In genomic region chr2:18356676-18357075, GRCh38 we compare ENCODE assay signal across 22 cellular contexts.
A peak's percentile ranks its signal among the peaks of the same experiment; 100 is the strongest.
DNase-seq lines count a peak whose midpoint lies in the region; ATAC-seq and TF ChIP-seq lines count a peak whose summit lies in the region.
"Had no signal": no experiment of that assay in that cellular context is flagged by ENCODE, and none has a peak within 500 bp of the region (broad histone marks: within the 10 kb centered on the region; RNA-seq: fewer than 3 reads in every experiment).

No MANE protein-coding gene starts in this region.

- peak overlapping the region; percentile 23 to 33; a peak in 1 of 4 replicates for H4K8ac ChIP-seq in IMR-90 (ENCODE audit: low read depth in 2 of 2, low read length in 2 of 2)
- no peak overlapping the region for H4K8ac ChIP-seq in neuronal stem cell (ENCODE audit: low read depth, low read length)

- peaks cover 14% of the 10 kb centered on the region for H3K9me1 ChIP-seq in IMR-90 (ENCODE audit: insufficient read depth, low read length)

- H4K91ac ChIP-seq in IMR-90 (ENCODE audit: insufficient read depth, low read depth, low read length) (peak overlapping the region; percentile 61; the same call in 1 of the 2 replicates), neuronal stem cell (ENCODE audit: low read depth, low read length, poor library complexity) (no peak overlapping the region)

- no peak for TF ChIP-seq EP300 in transverse colon (IDR thresholded peaks at IDR 0.05; ENCODE audit: low read depth)

- H3K9me3 Mint-ChIP-seq in activated CD8-positive, alpha-beta T cell treated with anti-CD3 and anti-CD28 coated beads for 36 hours: no peaks in the 10 kb centered on the region
- H3K9me3 Mint-ChIP-seq: H9; naive thymus-derived CD4-positive, alpha-beta T cell had no signal

- no peak overlapping the region for H2AK9ac ChIP-seq in IMR-90 (replicated peaks; ENCODE audit: low read depth, low read length, poor library complexity)

- peak; percentile 12 for DNase-seq in AG10803 (ENCODE audit: low read depth)
- peak; percentile 72 for DNase-seq in IMR-90
- peak; percentile 23 for DNase-seq in mammary epithelial cell
- peak; percentile 20 for DNase-seq in kidney glomerular epithelial cell (lab: John Stamatoyannopoulos, UW)
- no peak for DNase-seq in transverse colon
- no peak for DNase-seq in activated CD8-positive, alpha-beta T cell treated with anti-CD3 and anti-CD28 coated beads for 36 hours
- DNase-seq in NCI-H2196 treated with DMSO at 0.1 percent for 48 hours (lab: John Stamatoyannopoulos, UW; ENCODE audit: unreplicated experiment): no peak
- no peak for DNase-seq in neuronal stem cell (ENCODE audit: low spot score)
- DNase-seq: activated gamma-delta T cell; H9; Kasumi-1; lower lobe of right lung; naive thymus-derived CD4-positive, alpha-beta T cell; NCI-H1417 treated with DMSO at 0.1 percent for 48 hours; NCI-H2171 treated with DMSO at 0.1 percent for 48 hours; posterior cingulate gyrus; SHP77; small intestine; stimulated activated CD4-positive, alpha-beta T cell treated with anti-CD3 and anti-CD28 coated beads, Interleukin-4, amount 100 ng/mL, for 4 hours; stimulated activated CD8-positive, alpha-beta memory T cell treated with anti-CD3 and anti-CD28 coated beads, Interleukin-4, amount 100 ng/mL, for 48 hours; T-helper 17 cell had no signal

- POLR2A ChIA-PET in IMR-90 (lab: Charles Lee; ENCODE audit: unreplicated experiment): no interaction called here
- POLR2A ChIA-PET in activated CD8-positive, alpha-beta T cell treated with anti-CD3 and anti-CD28 coated beads for 36 hours (lab: Charles Lee): interaction anchor here (0.6 kb wide), 1 partner anchor 16 kb away, joined by 3 read pairs; no protein-coding TSS in a partner anchor

- no peak overlapping the region for H2AK5ac ChIP-seq in IMR-90 (ENCODE audit: low read depth, low read length)
- H2AK5ac ChIP-seq in neuronal stem cell (ENCODE audit: low read depth, low read length): no peak overlapping the region

- H3K27me3 Mint-ChIP-seq in activated CD8-positive, alpha-beta T cell treated with anti-CD3 and anti-CD28 coated beads for 36 hours: peaks cover 2% of the 10 kb centered on the region

- no CpG with 5 or more reads among the region's 2 CpGs for WGBS in IMR-90 (ENCODE audit: extremely low coverage in 2 of 2, insufficient read length in 1 of 2), 2 experiments
- 67% methylated on average over 2 of the region's 2 CpGs for WGBS in mammary epithelial cell (ENCODE audit: low coverage, missing lambda C conversion rate)
- WGBS in transverse colon (ENCODE audit: low coverage in 1 of 2), 2 donors: 41 to 69% methylated on average over 2 of the region's 2 CpGs
- no CpG with 5 or more reads among the region's 2 CpGs for WGBS in neuronal stem cell (ENCODE audit: extremely low coverage in 2 of 2, insufficient read length in 2 of 2, insufficient replicate concordance in 1 of 2), 2 donors

- no TSS peak for BruUV-seq in IMR-90 (replicated peaks; lab: Mats Ljungman, UMichigan)
- BruUV-seq in mammary epithelial cell (replicated peaks; lab: Mats Ljungman, UMichigan): no TSS peak

- H3K9me3 ChIP-seq in IMR-90 (ENCODE audit: control insufficient read depth, insufficient read depth, low read length) (no peaks in the 10 kb centered on the region), mammary epithelial cell (replicated peaks; ENCODE audit: insufficient read depth, low read length) (no peaks in the 10 kb centered on the region), transverse colon (no peaks in the 10 kb centered on the region), neuronal stem cell (replicated peaks in 1 of 2; ENCODE audit: control insufficient read depth in 2 of 2, insufficient read depth in 1 of 2, low read depth in 1 of 2, low read length in 2 of 2) (no peaks in the 10 kb centered on the region)
- H3K9me3 ChIP-seq: lower lobe of right lung had no signal

- TF ChIP-seq POLR2A in IMR-90 (IDR thresholded peaks at IDR 0.05; ENCODE audit: low read depth, low read length) (no peak), transverse colon (IDR thresholded peaks at IDR 0.05) (no peak)

- no peak overlapping the region; the same call in 1 of the 2 replicates for H3K18ac ChIP-seq in IMR-90 (ENCODE audit: low read depth, low read length)
- no peak overlapping the region for H3K18ac ChIP-seq in neuronal stem cell (ENCODE audit: low read length)

- H3K79me2 ChIP-seq in mammary epithelial cell (ENCODE audit: insufficient read depth, low read length): no peaks in the 10 kb centered on the region

- H2BK12ac ChIP-seq in neuronal stem cell (ENCODE audit: low read length): no peak overlapping the region

- no peak overlapping the region for H3K56ac ChIP-seq in IMR-90 (ENCODE audit: extremely low read depth, insufficient read depth, low read length)

- no peaks in the 10 kb centered on the region for H3K36me3 Mint-ChIP-seq in activated CD8-positive, alpha-beta T cell treated with anti-CD3 and anti-CD28 coated beads for 36 hours (ENCODE audit: low read depth)
- H3K36me3 Mint-ChIP-seq: naive thymus-derived CD4-positive, alpha-beta T cell had no signal

- dilution Hi-C loops in IMR-90 (cut with HindIII; ENCODE audit: low sequenced_read_pairs, unreplicated experiment) (no loop called here), mammary epithelial cell (cut with HindIII; ENCODE audit: low sequenced_read_pairs) (no loop called here)

- no peak for TF ChIP-seq RAD21 in IMR-90 (IDR thresholded peaks at IDR 0.05; ENCODE audit: low read length)

- H3K4me3 ChIP-seq in AG10803 (ENCODE audit: low read length) (no peak overlapping the region), IMR-90 (ENCODE audit: insufficient read depth, low read depth, low read length) (no peak overlapping the region), mammary epithelial cell (replicated peaks in 1 of 3; ENCODE audit: insufficient read depth in 1 of 3, low read depth in 2 of 3, low read length in 3 of 3) (no peak overlapping the region), transverse colon (no peak overlapping the region), neuronal stem cell (ENCODE audit: low read length in 2 of 2) (no peak overlapping the region)
- H3K4me3 ChIP-seq: lower lobe of right lung had no signal

- peak overlapping the region; percentile 77; the same call in 1 of the 2 replicates for H3K4ac ChIP-seq in IMR-90 (ENCODE audit: low read depth, low read length)
- H3K4ac ChIP-seq in neuronal stem cell (ENCODE audit: low read length): no peak overlapping the region

- H2BK120ac ChIP-seq in IMR-90 (ENCODE audit: low read depth, low read length) (peak overlapping the region; percentile 73), neuronal stem cell (ENCODE audit: low read depth, low read length) (no peak overlapping the region)

- H3K23ac ChIP-seq in IMR-90 (ENCODE audit: low read depth, low read length) (no peak overlapping the region), neuronal stem cell (ENCODE audit: low read depth, low read length, poor library complexity) (no peak overlapping the region)

- peak overlapping the region; percentile 87 for H2BK20ac ChIP-seq in IMR-90 (ENCODE audit: low read depth, low read length)

- no peak overlapping the region for H3K9ac ChIP-seq in IMR-90 (ENCODE audit: low read depth, low read length)
- H3K9ac ChIP-seq in mammary epithelial cell (ENCODE audit: insufficient read depth, low read length): no peak overlapping the region
- no peak overlapping the region for H3K9ac ChIP-seq in neuronal stem cell (ENCODE audit: low read depth, low read length, poor library complexity)

- H2BK5ac ChIP-seq in IMR-90 (ENCODE audit: low read depth, low read length, poor library complexity, severe bottlenecking) (peak overlapping the region; percentile 45), neuronal stem cell (ENCODE audit: low read length) (no peak overlapping the region)

- no peak overlapping the region for H3K27ac Mint-ChIP-seq in activated CD8-positive, alpha-beta T cell treated with anti-CD3 and anti-CD28 coated beads for 36 hours
- H3K27ac Mint-ChIP-seq: B cell; H9; naive thymus-derived CD4-positive, alpha-beta T cell; T-helper 17 cell had no signal

- TF ChIP-seq CTCF in AG10803 (conservative IDR thresholded peaks at IDR 0.05; ENCODE audit: low read length) (no peak), IMR-90 (conservative IDR thresholded peaks at IDR 0.05; ENCODE audit: low read depth, low read length) (no peak), mammary epithelial cell (conservative IDR thresholded peaks at IDR 0.05 in 1 of 2, IDR thresholded peaks at IDR 0.05 in 1 of 2; ENCODE audit: extremely low read depth in 1 of 2, insufficient read depth in 1 of 2, low read depth in 1 of 2, low read length in 2 of 2) (no peak), transverse colon (IDR thresholded peaks at IDR 0.05) (no peak)
- no peak for TF ChIP-seq CTCF in activated CD8-positive, alpha-beta T cell treated with anti-CD3 and anti-CD28 coated beads for 36 hours (IDR thresholded peaks at IDR 0.05)

- H3K27ac ChIP-seq in IMR-90 (ENCODE audit: insufficient read depth, low read length) (no peak overlapping the region), mammary epithelial cell (ENCODE audit: insufficient read depth, low read depth, low read length) (no peak overlapping the region), transverse colon (no peak overlapping the region), neuronal stem cell (replicated peaks; ENCODE audit: low read length) (no peak overlapping the region)
- H3K27ac ChIP-seq: lower lobe of right lung had no signal

- H2AFZ ChIP-seq in IMR-90 (replicated peaks; ENCODE audit: low read length, poor library complexity) (no peak overlapping the region), mammary epithelial cell (ENCODE audit: low read depth, low read length) (peak overlapping the region; percentile 25), neuronal stem cell (ENCODE audit: low read length) (no peak overlapping the region)

- in situ Hi-C loops in IMR-90 (cut with MboI; ENCODE audit: low sequenced_read_pairs): no loop called here
- in situ Hi-C loops in mammary epithelial cell (cut with MboI; ENCODE audit: low sequenced_read_pairs in 2 of 2): no loop called here
- in situ Hi-C loops in transverse colon (cut with MboI; ENCODE audit: low pct_ligation_motif_present in 1 of 4, low pct_unique_long_range_greater_than_20kb in 1 of 4, low sequenced_read_pairs in 3 of 4): loop anchor here in 2 of 4 donors (25.0 kb wide), 1 partner anchor 494 kb away; no protein-coding TSS in a partner anchor

- H3K36me3 ChIP-seq in IMR-90 (ENCODE audit: control insufficient read depth, insufficient read depth, low read length): no peaks in the 10 kb centered on the region
- H3K36me3 ChIP-seq in mammary epithelial cell (ENCODE audit: insufficient read depth, low read length): no peaks in the 10 kb centered on the region
- no peaks in the 10 kb centered on the region for H3K36me3 ChIP-seq in transverse colon
- H3K36me3 ChIP-seq in neuronal stem cell (replicated peaks in 1 of 2; ENCODE audit: control insufficient read depth in 2 of 2, insufficient read depth in 2 of 2, low read length in 2 of 2): no peaks in the 10 kb centered on the region
- H3K36me3 ChIP-seq: lower lobe of right lung had no signal

- peak overlapping the region; percentile 9; the same call in 1 of the 3 replicates for H2BK15ac ChIP-seq in IMR-90 (ENCODE audit: low read depth, low read length)
- no peak overlapping the region for H2BK15ac ChIP-seq in neuronal stem cell (ENCODE audit: low read length)

- H4K20me1 ChIP-seq in IMR-90 (ENCODE audit: insufficient read depth, low read length): no peaks in the 10 kb centered on the region
- no peaks in the 10 kb centered on the region for H4K20me1 ChIP-seq in mammary epithelial cell (ENCODE audit: insufficient read depth, low read length)

- no peaks in the 10 kb centered on the region for H3K79me1 ChIP-seq in IMR-90 (ENCODE audit: low read depth in 1 of 2, low read length in 2 of 2)
- H3K79me1 ChIP-seq in neuronal stem cell (ENCODE audit: low read depth, low read length): no peaks in the 10 kb centered on the region

- H3K14ac ChIP-seq in IMR-90 (replicated peaks; ENCODE audit: low read depth, low read length) (peak overlapping the region; percentile 64; the same call in 1 of the 2 replicates), neuronal stem cell (ENCODE audit: low read length) (no peak overlapping the region)

- CTCF ChIA-PET in IMR-90 (lab: Yijun Ruan, JAX) (no interaction called here), mammary epithelial cell (lab: Charles Lee; ENCODE audit: low non-redundant PET) (no interaction called here)
- CTCF ChIA-PET in activated CD8-positive, alpha-beta T cell treated with anti-CD3 and anti-CD28 coated beads for 36 hours (lab: Charles Lee): no interaction called here

- peak overlapping the region; percentile 33; the same call in 1 of the 2 replicates for H3K4me2 ChIP-seq in IMR-90 (ENCODE audit: low read depth, low read length)
- no peak overlapping the region for H3K4me2 ChIP-seq in mammary epithelial cell (ENCODE audit: insufficient read depth, low read depth, low read length)
- H3K4me2 ChIP-seq in neuronal stem cell (ENCODE audit: insufficient read depth, low read length, poor library complexity, severe bottlenecking): no peak overlapping the region

- H3K27me3 ChIP-seq in IMR-90 (ENCODE audit: control insufficient read depth, insufficient read depth, low read length): no peaks in the 10 kb centered on the region
- no peaks in the 10 kb centered on the region for H3K27me3 ChIP-seq in mammary epithelial cell (ENCODE audit: insufficient read depth, low read length)
- H3K27me3 ChIP-seq in transverse colon: no peaks in the 10 kb centered on the region
- no peaks in the 10 kb centered on the region for H3K27me3 ChIP-seq in neuronal stem cell (ENCODE audit: control insufficient read depth in 3 of 3, insufficient read depth in 3 of 3, low read depth in 1 of 3, low read length in 3 of 3)

- no peak overlapping the region for H3K4me3 Mint-ChIP-seq in activated CD8-positive, alpha-beta T cell treated with anti-CD3 and anti-CD28 coated beads for 36 hours
- H3K4me3 Mint-ChIP-seq: B cell; H9; naive thymus-derived CD4-positive, alpha-beta T cell; T-helper 17 cell had no signal

- H3K4me1 Mint-ChIP-seq in activated CD8-positive, alpha-beta T cell treated with anti-CD3 and anti-CD28 coated beads for 36 hours (ENCODE audit: low read depth): no peaks in the 10 kb centered on the region
- H3K4me1 Mint-ChIP-seq: B cell; H9; naive thymus-derived CD4-positive, alpha-beta T cell; T-helper 17 cell had no signal

- ATAC-seq in IMR-90 (ENCODE audit: low read depth): peak; percentile 92
- no peak for ATAC-seq in activated CD8-positive, alpha-beta T cell treated with anti-CD3 and anti-CD28 coated beads for 36 hours
- ATAC-seq: lower lobe of right lung; naive thymus-derived CD4-positive, alpha-beta T cell; T-helper 17 cell had no signal

- no peak overlapping the region for H4K5ac ChIP-seq in IMR-90 (ENCODE audit: low read depth, low read length)

- intact Hi-C loops in IMR-90 (cut with micrococcal nuclease) (no loop called here), mammary epithelial cell (cut with micrococcal nuclease) (no loop called here), transverse colon (cut with DNase I; ENCODE audit: low total_unique reads) (no loop called here)
- intact Hi-C loops in activated CD8-positive, alpha-beta T cell treated with anti-CD3 and anti-CD28 coated beads for 36 hours (cut with micrococcal nuclease): no loop called here

- H3K4me1 ChIP-seq in IMR-90 (ENCODE audit: control insufficient read depth, insufficient read depth, low read length): peaks cover 7% of the 10 kb centered on the region
- no peaks in the 10 kb centered on the region for H3K4me1 ChIP-seq in mammary epithelial cell (ENCODE audit: insufficient read depth, low read length)
- no peaks in the 10 kb centered on the region for H3K4me1 ChIP-seq in transverse colon
- H3K4me1 ChIP-seq in neuronal stem cell (ENCODE audit: control insufficient read depth in 2 of 2, insufficient read depth in 1 of 2, low read depth in 1 of 2, low read length in 2 of 2): no peaks in the 10 kb centered on the region
- H3K4me1 ChIP-seq: lower lobe of right lung had no signal

Comparison
In these comparisons a context has a peak if more than half of its experiments do, and no peak if none do; other contexts are left out.
1. DNase-seq: peak in AG10803 (single experiment), IMR-90 (single experiment), mammary epithelial cell (single experiment) and kidney glomerular epithelial cell (single experiment); none in transverse colon (single experiment), activated CD8-positive, alpha-beta T cell treated with anti-CD3 and anti-CD28 coated beads for 36 hours (single experiment), NCI-H2196 treated with DMSO at 0.1 percent for 48 hours (single experiment) and neuronal stem cell (single experiment).